13 cellular contexts compared by ENCODE assay signal in the genomic region with DNA sequence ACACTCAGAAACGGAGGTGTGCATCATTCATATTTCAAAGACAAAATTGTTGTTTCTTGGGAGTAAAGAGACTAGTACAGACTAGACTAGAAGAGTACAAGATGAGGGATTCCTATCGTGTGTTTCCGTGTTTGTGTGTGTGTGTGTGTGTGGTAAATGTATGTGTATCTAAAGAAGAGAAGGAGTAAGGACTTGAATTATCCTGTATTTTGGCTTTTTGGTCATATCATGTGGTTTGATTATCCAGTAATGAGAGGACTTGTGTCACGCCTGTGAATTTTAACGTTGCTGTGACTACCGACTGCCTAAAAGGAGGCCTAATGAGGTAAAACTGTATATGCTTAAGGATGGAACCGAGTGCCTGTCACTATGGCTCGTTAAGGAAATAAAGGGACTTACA. TPM values are rescaled to one million over a fixed set of nuclear protein-coding genes. Genes with fewer than 3 reads are reported as not detected.
DNase-seq lines count a peak whose midpoint lies in the region; ATAC-seq and TF ChIP-seq lines count a peak whose summit lies in the region.
"Had no signal": no experiment of that assay in that cellular context is flagged by ENCODE, and none has a peak within 500 bp of the region (broad histone marks: within the 10 kb centered on the region; RNA-seq: fewer than 3 reads in every experiment).

No MANE protein-coding gene starts in this region.

- H3K27me3 ChIP-seq in CD4-positive, alpha-beta memory T cell (ENCODE audit: insufficient read depth, low read length) = no peaks in the 10 kb centered on the region
- H3K27me3 ChIP-seq in H9 (ENCODE audit: insufficient read depth, low read length) = no peaks in the 10 kb centered on the region
- H3K27me3 ChIP-seq: Peyer's patch, thyroid gland had no signal

- POLR2A ChIA-PET in CD4-positive, alpha-beta memory T cell (lab: Charles Lee; ENCODE audit: partially characterized antibody) = no interaction called here

- H2BK20ac ChIP-seq in H9 (ENCODE audit: low read depth, low read length, poor library complexity, severe bottlenecking) = no peak overlapping the region

- intact Hi-C loops in CD4-positive, alpha-beta memory T cell (cut with micrococcal nuclease) = no loop called here
- intact Hi-C loops in natural killer cell (cut with micrococcal nuclease) = no loop called here

- H3K9me3 ChIP-seq in CD4-positive, alpha-beta memory T cell (ENCODE audit: control insufficient read depth in 1 of 2, low read length in 2 of 2) = no peaks in the 10 kb centered on the region
- H3K9me3 ChIP-seq in H9 (ENCODE audit: control insufficient read depth, low read depth, low read length) = no peaks in the 10 kb centered on the region
- H3K9me3 ChIP-seq: Caco-2, Peyer's patch, thyroid gland had no signal

- H3K4me3 Mint-ChIP-seq in CD4-positive, alpha-beta memory T cell = peak overlapping the region in 4 of 8 donors; percentile 6 to 79 (median 57)
- H3K4me3 Mint-ChIP-seq in H9 (peak overlapping the region in 1 of 2 experiments; percentile 13; a peak in 1 of 5 replicates), natural killer cell (no peak overlapping the region)
- peak overlapping the region; percentile 63 for H3K4me3 Mint-ChIP-seq in activated naive CD8-positive, alpha-beta T cell treated with anti-CD3 and anti-CD28 coated beads for 36 hours

- H2BK15ac ChIP-seq in H9 (ENCODE audit: low read depth, low read length) = no peak overlapping the region

- H3K79me1 ChIP-seq in H9 (ENCODE audit: insufficient read depth, low read depth, low read length, poor library complexity, severe bottlenecking) = no peaks in the 10 kb centered on the region

- no peak overlapping the region for H3K4ac ChIP-seq in H9 (ENCODE audit: low read depth, low read length)

- H4K5ac ChIP-seq in H9 (ENCODE audit: insufficient read length, low read depth, low read length) = no peak overlapping the region

- peaks cover 63 to 73% of the 10 kb centered on the region in 2 donors for H3K36me3 Mint-ChIP-seq in CD4-positive, alpha-beta memory T cell
- H3K36me3 Mint-ChIP-seq in H9 (ENCODE audit: insufficient read depth in 1 of 3, low read depth in 3 of 3) (peaks cover 11 to 16% (median 12%) of the 10 kb centered on the region in 3 experiments), natural killer cell (peaks cover 24% of the 10 kb centered on the region)
- H3K36me3 Mint-ChIP-seq in activated naive CD8-positive, alpha-beta T cell treated with anti-CD3 and anti-CD28 coated beads for 36 hours = peaks cover 37% of the 10 kb centered on the region

- H3K4me3 ChIP-seq in CD4-positive, alpha-beta memory T cell (ENCODE audit: low read length in 2 of 2) = no peak overlapping the region
- H3K4me3 ChIP-seq: Peyer's patch, thyroid gland had no signal

- H3K23me2 ChIP-seq in H9 (ENCODE audit: insufficient read length, low read depth, low read length, poor library complexity, severe bottlenecking) = no peaks in the 10 kb centered on the region

- H4K20me1 ChIP-seq in H9 (ENCODE audit: control insufficient read depth, insufficient read depth, insufficient read length) = no peaks in the 10 kb centered on the region

- no peak overlapping the region for H3K56ac ChIP-seq in H9 (ENCODE audit: insufficient read length, low read depth, low read length)

- H3K4me1 Mint-ChIP-seq in CD4-positive, alpha-beta memory T cell = peaks cover 23 to 34% (median 27%) of the 10 kb centered on the region in 4 donors
- peaks cover 38 to 40% of the 10 kb centered on the region in 2 experiments for H3K4me1 Mint-ChIP-seq in H9
- peaks cover 19% of the 10 kb centered on the region for H3K4me1 Mint-ChIP-seq in activated naive CD8-positive, alpha-beta T cell treated with anti-CD3 and anti-CD28 coated beads for 36 hours
- peaks cover 20 to 23% of the 10 kb centered on the region in 2 donors for H3K4me1 Mint-ChIP-seq in natural killer cell

- H3K9ac ChIP-seq in H9 (ENCODE audit: extremely low read depth, insufficient read length, low read length) = no peak overlapping the region

- H3K14ac ChIP-seq in H9 (ENCODE audit: insufficient read depth, low read length) = no peak overlapping the region

- no peaks in the 10 kb centered on the region for H3K9me3 Mint-ChIP-seq in CD4-positive, alpha-beta memory T cell
- H3K9me3 Mint-ChIP-seq in H9 (peaks cover 6 to 13% of the 10 kb centered on the region in 2 experiments; a peak in 4 of 5 replicates), natural killer cell (no peaks in the 10 kb centered on the region)
- peaks cover 4% of the 10 kb centered on the region for H3K9me3 Mint-ChIP-seq in activated naive CD8-positive, alpha-beta T cell treated with anti-CD3 and anti-CD28 coated beads for 36 hours

- TF ChIP-seq CTCF in H9 (conservative IDR thresholded peaks at IDR 0.05) (no peak), natural killer cell (IDR thresholded peaks at IDR 0.05) (no peak)

- H4K8ac ChIP-seq in H9 (replicated peaks; ENCODE audit: insufficient read length, low read depth, low read length) = no peak overlapping the region

- peaks cover 21% of the 10 kb centered on the region for H3K4me1 ChIP-seq in CD4-positive, alpha-beta memory T cell (ENCODE audit: insufficient read depth, low read length)
- H3K4me1 ChIP-seq in H9 (ENCODE audit: insufficient read depth, low read length) = peaks cover 20% of the 10 kb centered on the region; the same call in 1 of the 2 replicates
- H3K4me1 ChIP-seq: Caco-2 had no signal

- H3K27ac Mint-ChIP-seq in CD4-positive, alpha-beta memory T cell = peak overlapping the region in 6 of 7 donors; percentile 1 to 86 (median 14)
- H3K27ac Mint-ChIP-seq in H9 (peak overlapping the region in 2 of 3 experiments; percentile 1 to 12; a peak in 1 of 7 replicates), natural killer cell (peak overlapping the region; percentile 92 to 94)
- peak overlapping the region; percentile 90 for H3K27ac Mint-ChIP-seq in activated naive CD8-positive, alpha-beta T cell treated with anti-CD3 and anti-CD28 coated beads for 36 hours

- peaks cover 33% of the 10 kb centered on the region for H3K36me3 ChIP-seq in CD4-positive, alpha-beta memory T cell (ENCODE audit: insufficient read depth, low read length)

- no peak overlapping the region for H4K91ac ChIP-seq in H9 (ENCODE audit: insufficient read length, low read depth, low read length)

- no peak for ATAC-seq in natural killer cell
- no peak for ATAC-seq in GM21526 (IDR thresholded peaks at IDR 0.05; ENCODE audit: low FRiP score, unreplicated experiment)
- ATAC-seq in HG03571 (IDR thresholded peaks at IDR 0.05; ENCODE audit: unreplicated experiment) = no peak

- H3K23ac ChIP-seq in H9 (ENCODE audit: insufficient read length, low read depth, low read length) = no peak overlapping the region

- H3K27ac ChIP-seq in CD4-positive, alpha-beta memory T cell (ENCODE audit: low read depth, low read length) = peak overlapping the region; percentile 42
- no peak overlapping the region for H3K27ac ChIP-seq in H9 (ENCODE audit: insufficient read length, low read depth, low read length)
- H3K27ac ChIP-seq: thyroid gland had no signal

- H2BK12ac ChIP-seq in H9 (ENCODE audit: insufficient read length, low read depth, low read length) = no peak overlapping the region

- H3T11ph ChIP-seq in H9 (ENCODE audit: low read length) = no peak overlapping the region

- no peak overlapping the region for H2AFZ ChIP-seq in H9 (ENCODE audit: low read length)

- DNase-seq in CD4-positive, alpha-beta memory T cell = no peak
- DNase-seq in H9 (no peak), natural killer cell (no peak), HK-2 (ENCODE audit: unreplicated experiment) (no peak), MV-4-11 (lab: John Stamatoyannopoulos, UW) (no peak)
- DNase-seq in activated naive CD8-positive, alpha-beta T cell treated with anti-CD3 and anti-CD28 coated beads for 36 hours = no peak
- DNase-seq: Caco-2, Peyer's patch, right cardiac atrium, thyroid gland had no signal

- no CpG with 5 or more reads among the region's 8 CpGs for WGBS in H9 (ENCODE audit: extremely low coverage, insufficient read length, low lambda C conversion rate)

- H2BK120ac ChIP-seq in H9 (ENCODE audit: low read depth, low read length, poor library complexity, severe bottlenecking) = no peak overlapping the region

- H3K79me2 ChIP-seq in H9 (ENCODE audit: insufficient read depth, low read length) = no peaks in the 10 kb centered on the region

- no peak overlapping the region for H3K4me2 ChIP-seq in H9 (ENCODE audit: insufficient read depth, insufficient read length, low read length)

- no peak overlapping the region for H2BK5ac ChIP-seq in H9 (ENCODE audit: insufficient read length, low read length)

- H2AK5ac ChIP-seq in H9 (ENCODE audit: insufficient read length, low read length) = no peak overlapping the region

- H3K18ac ChIP-seq in H9 (ENCODE audit: insufficient read length, low read depth, low read length) = no peak overlapping the region

- H3K27me3 Mint-ChIP-seq in CD4-positive, alpha-beta memory T cell = no peaks in the 10 kb centered on the region
- no peaks in the 10 kb centered on the region for H3K27me3 Mint-ChIP-seq in H9 (ENCODE audit: low read depth)
- H3K27me3 Mint-ChIP-seq in activated naive CD8-positive, alpha-beta T cell treated with anti-CD3 and anti-CD28 coated beads for 36 hours = no peaks in the 10 kb centered on the region
- H3K27me3 Mint-ChIP-seq in natural killer cell (ENCODE audit: low read depth in 2 of 2) = no peaks in the 10 kb centered on the region
- H3K27me3 Mint-ChIP-seq: naive thymus-derived CD4-positive, alpha-beta T cell had no signal

- CTCF ChIA-PET in CD4-positive, alpha-beta memory T cell (lab: Charles Lee; ENCODE audit: partially characterized antibody) = interaction anchor here (1.1 kb wide), 1 partner anchor 198 kb away, joined by 5 read pairs; a partner anchor contains a TSS

RNA-seq across cellular contexts. Expression of a gene that starts 44.4 kb away (rescaled TPM):
- under 1 TPM; 0.55 to 0.69 TPM for total RNA-seq in CD4-positive, alpha-beta memory T cell
- polyA plus RNA-seq in CD4-positive, alpha-beta memory T cell = 1 to 10 TPM in 1 of 2 donors, under 1 TPM in 1; 0.60 to 1.5 TPM
- total RNA-seq in H9 (2021) (50.2 and 51.1 TPM in 2 replicates), natural killer cell (under 1 TPM; 0.14 to 0.68 (median 0.14) TPM)
- total RNA-seq in activated naive CD8-positive, alpha-beta T cell treated with anti-CD3 and anti-CD28 coated beads for 36 hours = 1 to 10 TPM in 1 of 2 experiments, under 1 TPM in 1; 0.78 to 1.0 TPM

Comparison
In these comparisons a context has a peak if more than half of its experiments do, and no peak if none do; other contexts are left out.
1. H3K27ac Mint-ChIP-seq: peak in every context shown above with its lines; median percentile 93 in natural killer cell; 90 in activated naive CD8-positive, alpha-beta T cell treated with anti-CD3 and anti-CD28 coated beads for 36 hours; 14 in CD4-positive, alpha-beta memory T cell; 6 in H9.
2. RNA of a gene that starts 44.4 kb away (total RNA-seq): 50.2 to 51.1 TPM in H9; 0.78 to 1.0 TPM in activated naive CD8-positive, alpha-beta T cell treated with anti-CD3 and anti-CD28 coated beads for 36 hours, 0.55 to 0.69 TPM in CD4-positive, alpha-beta memory T cell and 0.14 to 0.68 TPM in natural killer cell; every median in the first group is over 10 times any median in the second.